5 cellular contexts compared by ENCODE assay signal in the genomic region with DNA sequence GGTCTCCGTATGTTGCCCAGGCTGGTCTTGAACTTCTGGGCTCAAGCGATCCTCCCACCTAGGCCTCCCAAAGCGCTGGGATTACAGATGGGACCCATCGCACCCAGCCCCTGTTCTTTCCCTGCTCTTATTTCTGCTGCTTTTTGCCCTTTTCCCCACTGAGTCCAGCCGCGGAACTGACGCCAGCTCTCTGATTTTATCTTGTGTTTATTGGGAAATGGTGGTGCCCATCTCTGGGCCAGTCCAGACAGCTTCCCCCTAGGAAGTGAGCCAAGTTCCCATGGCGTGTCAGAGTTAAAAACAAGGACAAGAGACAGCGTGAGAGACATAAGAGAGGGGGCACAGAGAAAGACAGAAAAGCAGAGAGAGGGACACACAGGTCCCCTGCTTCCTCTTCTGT. TPM values are rescaled to one million over a fixed set of nuclear protein-coding genes. Genes with fewer than 3 reads are reported as not detected.
"Had no signal": no experiment of that assay in that cellular context is flagged by ENCODE, and none has a peak within 500 bp of the region (broad histone marks: within the 10 kb centered on the region; RNA-seq: fewer than 3 reads in every experiment).

No MANE protein-coding gene starts in this region.

RNA-seq across cellular contexts. Expression of gene SPDYE2B, which starts 19.5 kb away (rescaled TPM):
- total RNA-seq: ascending aorta; body of pancreas; IMR-90; Peyer's patch; T-helper 2 cell treated with Interferon-gamma antibody and Interleukin-4, amounts not matched to agents 100 ng/mL and 5 ng/mL, for 36 hours had no signal
- polyA plus RNA-seq: IMR-90 had no signal

RNA-seq across cellular contexts. Expression of gene POLR2J2, which starts 40.8 kb away (rescaled TPM):
- total RNA-seq: ascending aorta had no signal
